ENCODE assay signal across 24 cellular contexts in the genomic region with DNA sequence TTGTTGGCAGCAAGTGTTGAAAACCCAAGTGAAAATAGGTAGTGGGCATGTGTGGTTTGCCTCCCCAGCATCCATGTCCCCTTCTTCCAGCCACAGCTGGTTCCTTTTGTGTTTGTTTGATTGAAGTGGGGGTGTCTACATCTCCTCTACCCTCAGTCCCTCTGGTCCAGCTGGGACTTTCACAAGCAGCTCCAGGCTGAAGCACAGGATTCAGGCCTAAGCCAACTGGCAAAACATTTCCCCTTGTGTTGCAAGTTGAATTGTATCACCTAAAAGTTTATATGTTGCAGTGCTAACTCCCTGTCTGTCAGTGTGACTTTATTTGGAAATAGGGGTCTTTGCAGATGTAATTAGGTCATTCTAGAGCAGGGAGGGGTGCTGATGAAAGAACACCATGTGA.
"Had no signal": no experiment of that assay in that cellular context is flagged by ENCODE, and none has a peak within 500 bp of the region (broad histone marks: within the 10 kb centered on the region; RNA-seq: fewer than 3 reads in every experiment).

No MANE protein-coding gene starts in this region.

- H3K27ac ChIP-seq: stomach, testis, thoracic aorta, thyroid gland, tibial artery, tibial nerve, upper lobe of left lung, upper lobe of right lung, uterus had no signal

- DNase-seq: stimulated activated CD4-positive, alpha-beta T cell treated with anti-CD3 and anti-CD28 coated beads, Interleukin-2, amount 100 ng/mL, for 24 hours; stimulated activated CD4-positive, alpha-beta T cell treated with anti-CD3 and anti-CD28 coated beads, Interleukin-2, amount 100 ng/mL, for 48 hours; stimulated activated CD4-positive, alpha-beta T cell treated with anti-CD3 and anti-CD28 coated beads, Interleukin-4, amount 100 ng/mL, for 1 hour; stimulated activated CD4-positive, alpha-beta T cell treated with anti-CD3 and anti-CD28 coated beads, Interleukin-4, amount 100 ng/mL, for 24 hours; stimulated activated CD4-positive, alpha-beta T cell treated with anti-CD3 and anti-CD28 coated beads, Interleukin-4, amount 100 ng/mL, for 4 hours; stimulated activated CD8-positive, alpha-beta memory T cell treated with anti-CD3 and anti-CD28 coated beads, Interleukin-4, amount 100 ng/mL, for 48 hours; stimulated activated naive B cell treated with anti-CD40 and anti-IgM and Interleukin-4, amounts not matched to agents 10 μg/mL and 1 μg/mL and 100 μg/mL, for 72 hours; stimulated activated naive CD4-positive, alpha-beta T cell; stimulated activated naive CD4-positive, alpha-beta T cell treated with Interleukin-2 at 50 U/mL for 16 hours; stimulated activated naive CD8-positive, alpha-beta T cell treated with anti-CD3 and anti-CD28 coated beads, Interleukin-15, amount 100 ng/mL, for 72 hours; stimulated activated naive CD8-positive, alpha-beta T cell treated with anti-CD3 and anti-CD28 coated beads, Interleukin-15, Interleukin-2, amounts not matched to agents 100 U/mL and 50 U/mL, for 24 hours; stomach; substantia nigra; testis; thyroid gland; tibial artery; transverse colon; upper lobe of right lung; uterus had no signal

- H3K4me3 ChIP-seq: stomach, testis, thoracic aorta, thyroid gland, tibial artery, tibial nerve, transverse colon, upper lobe of left lung, upper lobe of right lung, uterus had no signal

- H3K9me3 ChIP-seq: stomach, testis, thoracic aorta, thyroid gland, tibial artery, tibial nerve, transverse colon, upper lobe of left lung, upper lobe of right lung, uterus had no signal

- ATAC-seq: stimulated activated effector memory CD8-positive, alpha-beta T cell treated with anti-CD3 and anti-CD28 coated beads, Interleukin-12 subunit alpha, Interleukin-12 subunit beta, amount 100 ng/mL, for 72 hours; stimulated activated memory B cell treated with anti-CD40 and anti-IgM and Interleukin-4, amounts not matched to agents 10 μg/mL and 1 μg/mL and 100 μg/mL, for 72 hours; stimulated activated naive B cell treated with anti-CD40 and anti-IgM and Interleukin-4, amounts not matched to agents 10 μg/mL and 1 μg/mL and 100 μg/mL, for 72 hours; stimulated activated naive CD8-positive, alpha-beta T cell treated with anti-CD3 and anti-CD28 coated beads, Interleukin-15, amount 100 ng/mL, for 72 hours; stimulated activated naive CD8-positive, alpha-beta T cell treated with anti-CD3 and anti-CD28 coated beads, Interleukin-15, Interleukin-2, amounts not matched to agents 100 U/mL and 50 U/mL, for 24 hours; upper lobe of right lung had no signal

- H3K4me1 ChIP-seq: stomach, testis, thyroid gland, tibial artery, tibial nerve, transverse colon, upper lobe of right lung, uterus had no signal

- H3K27me3 ChIP-seq: testis, thyroid gland, tibial nerve, transverse colon, upper lobe of left lung, upper lobe of right lung, uterus had no signal

- H3K36me3 ChIP-seq: stomach, thoracic aorta, thyroid gland, tibial artery, tibial nerve, transverse colon, upper lobe of left lung, upper lobe of right lung, uterus had no signal
